Comparison of ENCODE assay signal across 8 cellular contexts in the genomic region with DNA sequence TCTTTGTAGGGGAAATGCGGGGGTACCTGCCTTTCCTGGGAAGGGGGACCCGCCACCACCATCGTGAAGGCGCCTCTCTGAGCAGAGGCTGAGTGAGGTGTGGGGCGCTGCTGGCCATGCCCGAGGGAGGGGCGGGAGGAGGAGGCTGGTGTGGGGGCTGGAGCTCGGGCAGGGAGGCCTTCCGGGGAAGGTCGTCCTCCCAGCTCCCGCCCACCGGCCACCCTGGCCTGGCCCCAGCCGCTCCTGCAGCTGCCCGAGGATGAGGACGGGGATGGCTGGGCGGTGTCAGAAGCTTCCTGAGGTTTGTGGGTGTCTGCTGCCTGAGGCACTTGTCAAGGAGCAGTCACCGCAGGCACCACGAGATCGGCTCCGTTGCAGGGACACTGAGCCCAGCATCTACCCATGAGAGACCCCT. TPM values are rescaled to one million over a fixed set of nuclear protein-coding genes. Genes with fewer than 3 reads are reported as not detected.
A peak's percentile ranks its signal among the peaks of the same experiment; 100 is the strongest.
DNase-seq lines count a peak whose midpoint lies in the region; ATAC-seq, FAIRE-seq and TF ChIP-seq lines count a peak whose summit lies in the region.

No MANE protein-coding gene starts in this region.

- H2AFZ ChIP-seq in neural progenitor cell (replicated peaks) = peak overlapping the region; percentile 28

- in situ Hi-C loops in Panc1 (cut with HindIII; ENCODE audit: low pct_unique_long_range_greater_than_20kb, low sequenced_read_pairs) (no loop called here), GM13976 (cut with MboI; ENCODE audit: low sequenced_read_pairs, unreplicated experiment) (no loop called here)

- H3K4me3 ChIP-seq in BLaER1 = peak overlapping the region; percentile 44
- H3K4me3 ChIP-seq in Panc1 (ENCODE audit: low read depth in 2 of 2, low read length in 2 of 2) = peak overlapping the region in 1 of 2 experiments; percentile 2; a peak in 1 of 4 replicates
- H3K4me3 ChIP-seq in neural progenitor cell = no peak overlapping the region

- H3K4me2 ChIP-seq in BLaER1 (peak overlapping the region; percentile 91), neural progenitor cell (peak overlapping the region; percentile 8)

- no peaks in the 10 kb centered on the region for H3F3A ChIP-seq in neural progenitor cell (ENCODE audit: low read depth)

- H4K20me1 ChIP-seq in BLaER1 (peaks cover 64% of the 10 kb centered on the region), neural progenitor cell (ENCODE audit: low read depth) (no peaks in the 10 kb centered on the region)

- peaks cover 2% of the 10 kb centered on the region for H3K27me3 Mint-ChIP-seq in neural progenitor cell (ENCODE audit: insufficient read depth, low read depth)

- DNase-seq in Panc1 (ENCODE audit: low read depth, low spot score) = no peak
- DNase-seq in Right ventricle myocardium superior = no peak
- no peak for DNase-seq in neural progenitor cell (ENCODE audit: low spot score)
- DNase-seq in mesenteric fat pad (ENCODE audit: low spot score) = no peak
- DNase-seq in GM13976 (ENCODE audit: low spot score) = no peak
- no peak for DNase-seq in GM12892 (ENCODE audit: insufficient read length)

- H3K9me3 ChIP-seq in BLaER1 (no peaks in the 10 kb centered on the region), Panc1 (ENCODE audit: control insufficient read depth, insufficient read depth, low read depth, low read length) (no peaks in the 10 kb centered on the region), neural progenitor cell (ENCODE audit: low read depth) (no peaks in the 10 kb centered on the region)

- peak overlapping the region; percentile 76 for H3K27ac Mint-ChIP-seq in neural progenitor cell

- no peak for TF ChIP-seq POLR2A in GM12892 (IDR thresholded peaks at IDR 0.05; ENCODE audit: low read depth, low read length)

- H3K9ac ChIP-seq in BLaER1 (peak overlapping the region; percentile 59), neural progenitor cell (no peak overlapping the region)

- no peak for FAIRE-seq in GM12892 (lab: Jason Lieb, UNC)

- intact Hi-C loops in Panc1 (cut with micrococcal nuclease; ENCODE audit: unreplicated experiment) = no loop called here
- intact Hi-C loops in Right ventricle myocardium superior (cut with DNase I) = no loop called here

- ATAC-seq in Panc1 (peak; percentile 18), Right ventricle myocardium superior (ENCODE audit: poor library complexity) (peak; percentile 11), GM18861 (IDR thresholded peaks at IDR 0.05; ENCODE audit: unreplicated experiment) (no peak)

- H3K79me2 ChIP-seq in neural progenitor cell (ENCODE audit: low read depth) = no peaks in the 10 kb centered on the region

- peaks cover 6% of the 10 kb centered on the region for H3K36me3 Mint-ChIP-seq in neural progenitor cell

- H3K4me1 ChIP-seq in BLaER1 = peaks cover 91% of the 10 kb centered on the region
- peaks cover 63% of the 10 kb centered on the region for H3K4me1 ChIP-seq in Panc1 (ENCODE audit: control insufficient read depth, insufficient read depth, low read length)
- H3K4me1 ChIP-seq in neural progenitor cell = peaks cover 14% of the 10 kb centered on the region

- peaks cover 20% of the 10 kb centered on the region for H3K4me1 Mint-ChIP-seq in neural progenitor cell

- no TSS peak for BruUV-seq in Panc1 (replicated peaks; lab: Mats Ljungman, UMichigan)

- H3K36me3 ChIP-seq in BLaER1 = peaks cover 18% of the 10 kb centered on the region
- H3K36me3 ChIP-seq in Panc1 (ENCODE audit: control insufficient read depth, insufficient read depth, low read length) = no peaks in the 10 kb centered on the region
- no peaks in the 10 kb centered on the region for H3K36me3 ChIP-seq in neural progenitor cell

- no peak for TF ChIP-seq CTCF in Panc1 (IDR thresholded peaks at IDR 0.05)
- no peak for TF ChIP-seq CTCF in neural progenitor cell (IDR thresholded peaks at IDR 0.05)
- TF ChIP-seq CTCF in GM13976 (IDR thresholded peaks at IDR 0.05; ENCODE audit: borderline replicate concordance, control extremely low read depth, extremely low read depth, insufficient read depth, missing control alignments) = no peak

- H3K27me3 ChIP-seq in BLaER1 (peaks cover 4% of the 10 kb centered on the region; the same call in 1 of the 2 replicates), Panc1 (ENCODE audit: control insufficient read depth, insufficient read depth, low read length) (no peaks in the 10 kb centered on the region), neural progenitor cell (no peaks in the 10 kb centered on the region)

- H3K9me3 Mint-ChIP-seq in neural progenitor cell = no peaks in the 10 kb centered on the region

- no peak overlapping the region for H3K4me3 Mint-ChIP-seq in neural progenitor cell

- CTCF ChIA-PET in Panc1 (lab: Charles Lee) = no interaction called here

- POLR2A ChIA-PET in Panc1 (lab: Charles Lee) = no interaction called here

- peak overlapping the region; percentile 82 for H3K27ac ChIP-seq in BLaER1
- peak overlapping the region; percentile 89 for H3K27ac ChIP-seq in Panc1 (ENCODE audit: low read length)
- no peak overlapping the region for H3K27ac ChIP-seq in neural progenitor cell

RNA-seq across cellular contexts. Expression of a gene that starts 11.4 kb away (rescaled TPM):
- total RNA-seq in Panc1 (2021; ENCODE audit: unreplicated experiment) (51.6 TPM), Right ventricle myocardium superior (23.0 TPM), neural progenitor cell (ENCODE audit: low replicate concordance) (0.34 and 1.5 TPM in 2 replicates), mesenteric fat pad (30.4 TPM)
- polyA plus RNA-seq in Panc1 (2012; ENCODE audit: insufficient read length) = 56.2 TPM
- polyA plus RNA-seq in GM12892 (2012; ENCODE audit: missing spikeins) = not detected
